ENCODE assay signal across 29 cellular contexts in the genomic region with DNA sequence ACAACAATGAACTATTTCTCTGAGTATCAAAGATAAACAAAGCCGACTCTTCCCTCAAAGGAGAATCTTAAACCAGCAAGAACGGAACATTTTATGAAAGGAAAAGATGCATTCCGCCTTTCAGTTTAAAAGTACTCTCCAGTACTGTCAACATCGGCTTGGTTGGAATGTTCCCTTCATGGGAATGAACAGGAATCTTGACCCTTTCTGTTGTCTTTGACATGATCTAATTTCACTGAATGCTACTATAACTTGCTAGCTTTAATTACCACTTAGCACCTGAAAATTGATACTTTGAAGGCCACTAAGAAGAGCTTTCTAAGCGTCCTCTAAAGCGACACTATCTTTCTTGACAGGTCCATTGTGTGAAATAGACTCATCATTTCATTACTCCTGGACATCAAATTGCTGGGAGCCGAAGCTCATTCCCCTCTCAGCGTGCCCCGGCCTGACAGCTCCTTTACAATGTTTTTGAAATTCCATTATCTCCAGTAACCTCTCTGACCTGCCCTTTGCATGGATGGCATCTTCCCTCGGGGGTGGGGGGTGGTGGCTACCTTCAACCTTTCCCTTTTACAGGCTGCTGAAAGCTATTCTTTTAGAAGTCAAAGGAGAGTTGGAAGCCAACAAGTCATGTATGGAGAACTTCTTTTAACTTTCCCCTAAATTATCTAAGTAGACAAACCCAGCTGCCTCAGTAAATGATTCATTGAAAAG.
DNase-seq lines count a peak whose midpoint lies in the region; TF ChIP-seq lines count a peak whose summit lies in the region.
"Had no signal": no experiment of that assay in that cellular context is flagged by ENCODE, and none has a peak within 500 bp of the region (broad histone marks: within the 10 kb centered on the region; RNA-seq: fewer than 3 reads in every experiment).

No MANE protein-coding gene starts in this region.

- no peaks in the 10 kb centered on the region for H3K9me3 ChIP-seq in ectodermal cell (ENCODE audit: control insufficient read depth, low read length)
- H3K9me3 ChIP-seq in neural cell (ENCODE audit: low read length), result no peaks in the 10 kb centered on the region
- no peaks in the 10 kb centered on the region for H3K9me3 ChIP-seq in stomach smooth muscle (ENCODE audit: control insufficient read depth in 2 of 2, low read length in 2 of 2)
- H3K9me3 ChIP-seq: heart left ventricle, MG63, pancreas, SJSA1, thyroid gland had no signal

- no peaks in the 10 kb centered on the region for H3K79me2 ChIP-seq in neural cell (replicated peaks; ENCODE audit: insufficient read depth, low read length)

- H3K27me3 ChIP-seq in ectodermal cell (ENCODE audit: control insufficient read depth, insufficient read depth, low read length, poor library complexity, severe bottlenecking), result no peaks in the 10 kb centered on the region
- H3K27me3 ChIP-seq in neural cell (ENCODE audit: insufficient read depth, low read depth, low read length), result no peaks in the 10 kb centered on the region
- H3K27me3 ChIP-seq in stomach smooth muscle (ENCODE audit: control insufficient read depth in 1 of 2, insufficient read depth in 2 of 2, low read length in 2 of 2), result no peaks in the 10 kb centered on the region
- H3K27me3 ChIP-seq: heart left ventricle, MG63, SJSA1, thyroid gland had no signal

- H3K27ac ChIP-seq in ectodermal cell (ENCODE audit: insufficient read depth, low read depth, low read length, poor library complexity, severe bottlenecking) (peak overlapping the region; percentile 12), neural cell (ENCODE audit: low read length) (peak overlapping the region; percentile 42), stomach smooth muscle (ENCODE audit: low read length) (peak overlapping the region; percentile 49)
- H3K27ac ChIP-seq: heart left ventricle, pancreas, SJSA1, thyroid gland had no signal

- DNase-seq in NCI-H2227 (lab: John Stamatoyannopoulos, UW; ENCODE audit: unreplicated experiment) (peak; percentile 49), C1 segment of cervical spinal cord (lab: John Stamatoyannopoulos, UW) (no peak), midbrain (lab: John Stamatoyannopoulos, UW) (no peak)
- DNase-seq in stimulated activated CD8-positive, alpha-beta memory T cell treated with anti-CD3 and anti-CD28 coated beads, Interleukin-4, amount 100 ng/mL, for 48 hours, result no peak
- DNase-seq: activated B cell treated with CpG ODN at 0.5 μM for 24 hours; activated CD4-positive, alpha-beta T cell treated with anti-CD3 and anti-CD28 coated beads, Interleukin-2, amount 50 U/mL, for 1 hour; activated CD8-positive, alpha-beta memory T cell treated with anti-CD3 and anti-CD28 coated beads, Interleukin-2, amount 10 ng/mL, durations not matched to agents 7 days and 5 days; activated naive CD8-positive, alpha-beta T cell treated with anti-CD3 and anti-CD28 coated beads, Interleukin-2, amount 50 U/mL, for 24 hours; activated T-cell treated with anti-CD3 and anti-CD28 coated beads, Interleukin-2, amount 50 U/mL, for 48 hours; COR-L47; effector memory CD4-positive, alpha-beta T cell; erythroblast; foreskin fibroblast; KBM-7; left colon; naive thymus-derived CD4-positive, alpha-beta T cell; NCI-H2081; right cardiac atrium; stimulated activated CD4-positive, alpha-beta T cell treated with anti-CD3 and anti-CD28 coated beads, Interleukin-15, amount 100 ng/mL, for 24 hours; stimulated activated naive CD4-positive, alpha-beta T cell treated with Interleukin-2 at 50 U/mL for 16 hours; T-cell had no signal

- no peak overlapping the region for H2AFZ ChIP-seq in neural cell (ENCODE audit: low read depth, low read length)

- no peaks in the 10 kb centered on the region for H3K9me2 ChIP-seq in neural cell (ENCODE audit: insufficient read depth, low read length)

- no peak overlapping the region for H3K4me3 ChIP-seq in ectodermal cell (ENCODE audit: insufficient read depth, low read depth, low read length)
- no peak overlapping the region for H3K4me3 ChIP-seq in neural cell (ENCODE audit: low read length)
- no peak overlapping the region for H3K4me3 ChIP-seq in stomach smooth muscle (ENCODE audit: low read length in 2 of 2)
- H3K4me3 ChIP-seq: heart left ventricle, pancreas, SJSA1, thyroid gland had no signal

- H4K20me1 ChIP-seq in neural cell (ENCODE audit: insufficient read depth), result no peaks in the 10 kb centered on the region

- H3K4me1 ChIP-seq in ectodermal cell (ENCODE audit: control insufficient read depth, insufficient read depth, low read length) (peaks cover 38% of the 10 kb centered on the region), stomach smooth muscle (ENCODE audit: control insufficient read depth, insufficient read depth, low read length) (peaks cover 15% of the 10 kb centered on the region)
- H3K4me1 ChIP-seq: pancreas had no signal

- TF ChIP-seq EP300 in neural cell (conservative IDR thresholded peaks at IDR 0.05; ENCODE audit: poor library complexity, severe bottlenecking), result peak; percentile 55

- no peak for TF ChIP-seq CTCF in neural cell (IDR thresholded peaks at IDR 0.05; ENCODE audit: poor library complexity, severe bottlenecking)

- H3K9ac ChIP-seq in neural cell (ENCODE audit: low read length) (no peak overlapping the region), stomach smooth muscle (ENCODE audit: low read length in 2 of 2) (no peak overlapping the region)

- 47 to 57% methylated on average over 9 to 10 of the region's 10 CpGs for WGBS in ectodermal cell, 2 experiments

- H3F3A ChIP-seq in neural cell (ENCODE audit: insufficient read depth, low read length, poor library complexity, severe bottlenecking), result no peaks in the 10 kb centered on the region

- no peaks in the 10 kb centered on the region for H3K36me3 ChIP-seq in ectodermal cell (ENCODE audit: control insufficient read depth, insufficient read depth, low read length)
- no peaks in the 10 kb centered on the region for H3K36me3 ChIP-seq in neural cell (ENCODE audit: insufficient read depth, low read length)
- H3K36me3 ChIP-seq in stomach smooth muscle (ENCODE audit: control insufficient read depth in 2 of 2, insufficient read depth in 2 of 2, low read length in 2 of 2), result no peaks in the 10 kb centered on the region
- H3K36me3 ChIP-seq: heart left ventricle, MG63, pancreas, SJSA1, thyroid gland had no signal

- no peak for TF ChIP-seq RAD21 in neural cell (conservative IDR thresholded peaks at IDR 0.05)

- no peak overlapping the region for H3K4me2 ChIP-seq in neural cell (ENCODE audit: low read length)

TF ChIP-seq in neural cell, 6 proteins besides CTCF, POLR2A, EP300 and RAD21:
- TF ChIP-seq EZH2 (IDR thresholded peaks at IDR 0.05; ENCODE audit: borderline replicate concordance, insufficient read depth, low read length, poor library complexity, severe bottlenecking) (no peak), POLR2AphosphoS5 (IDR thresholded peaks at IDR 0.05) (peak; percentile 38)
- TF ChIP-seq, protein P1, sequence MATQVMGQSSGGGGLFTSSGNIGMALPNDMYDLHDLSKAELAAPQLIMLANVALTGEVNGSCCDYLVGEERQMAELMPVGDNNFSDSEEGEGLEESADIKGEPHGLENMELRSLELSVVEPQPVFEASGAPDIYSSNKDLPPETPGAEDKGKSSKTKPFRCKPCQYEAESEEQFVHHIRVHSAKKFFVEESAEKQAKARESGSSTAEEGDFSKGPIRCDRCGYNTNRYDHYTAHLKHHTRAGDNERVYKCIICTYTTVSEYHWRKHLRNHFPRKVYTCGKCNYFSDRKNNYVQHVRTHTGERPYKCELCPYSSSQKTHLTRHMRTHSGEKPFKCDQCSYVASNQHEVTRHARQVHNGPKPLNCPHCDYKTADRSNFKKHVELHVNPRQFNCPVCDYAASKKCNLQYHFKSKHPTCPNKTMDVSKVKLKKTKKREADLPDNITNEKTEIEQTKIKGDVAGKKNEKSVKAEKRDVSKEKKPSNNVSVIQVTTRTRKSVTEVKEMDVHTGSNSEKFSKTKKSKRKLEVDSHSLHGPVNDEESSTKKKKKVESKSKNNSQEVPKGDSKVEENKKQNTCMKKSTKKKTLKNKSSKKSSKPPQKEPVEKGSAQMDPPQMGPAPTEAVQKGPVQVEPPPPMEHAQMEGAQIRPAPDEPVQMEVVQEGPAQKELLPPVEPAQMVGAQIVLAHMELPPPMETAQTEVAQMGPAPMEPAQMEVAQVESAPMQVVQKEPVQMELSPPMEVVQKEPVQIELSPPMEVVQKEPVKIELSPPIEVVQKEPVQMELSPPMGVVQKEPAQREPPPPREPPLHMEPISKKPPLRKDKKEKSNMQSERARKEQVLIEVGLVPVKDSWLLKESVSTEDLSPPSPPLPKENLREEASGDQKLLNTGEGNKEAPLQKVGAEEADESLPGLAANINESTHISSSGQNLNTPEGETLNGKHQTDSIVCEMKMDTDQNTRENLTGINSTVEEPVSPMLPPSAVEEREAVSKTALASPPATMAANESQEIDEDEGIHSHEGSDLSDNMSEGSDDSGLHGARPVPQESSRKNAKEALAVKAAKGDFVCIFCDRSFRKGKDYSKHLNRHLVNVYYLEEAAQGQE (IDR thresholded peaks at IDR 0.05; ENCODE audit: borderline replicate concordance), result peak; percentile 73
